ENCODE assay signal across 10 cellular contexts in the genomic region with DNA sequence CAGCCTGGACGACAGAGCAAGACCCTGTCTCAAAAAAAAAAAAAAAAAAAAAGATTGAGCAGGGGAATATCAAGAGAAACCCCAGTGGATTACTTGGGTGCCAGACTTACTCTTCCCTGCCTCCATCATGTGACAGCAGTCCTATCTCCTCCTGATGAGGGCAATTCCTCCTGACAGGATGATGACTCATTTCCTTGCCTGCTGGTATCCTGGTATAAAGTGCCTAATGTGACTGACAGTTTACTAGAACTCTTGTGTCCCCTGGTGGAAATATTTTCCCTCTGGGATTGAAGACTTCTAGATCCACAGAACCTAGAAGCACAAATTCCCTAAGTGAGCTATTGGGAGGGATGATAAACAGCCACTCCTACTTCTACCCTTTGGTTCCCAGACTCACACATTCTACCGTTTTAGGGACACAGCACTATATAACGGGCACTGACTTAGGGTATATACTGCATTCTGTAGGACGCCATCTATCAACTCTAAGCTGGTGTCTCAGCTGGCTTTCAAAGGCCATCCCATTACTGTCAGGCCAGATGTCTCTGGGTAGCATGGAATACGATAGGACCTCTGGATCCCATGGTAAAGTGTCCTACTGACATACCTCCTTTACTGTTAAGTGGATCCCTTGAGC.
DNase-seq lines count a peak whose midpoint lies in the region; ATAC-seq, FAIRE-seq and TF ChIP-seq lines count a peak whose summit lies in the region.
"Had no signal": no experiment of that assay in that cellular context is flagged by ENCODE, and none has a peak within 500 bp of the region (broad histone marks: within the 10 kb centered on the region; RNA-seq: fewer than 3 reads in every experiment).

No MANE protein-coding gene starts in this region.

- H3K4me3 ChIP-seq in choroid plexus epithelial cell (ENCODE audit: low read depth, low read length), result no peak overlapping the region
- no peak overlapping the region for H3K4me3 ChIP-seq in HAP-1

- POLR2A ChIA-PET in WTC11 (lab: Charles Lee), result no interaction called here

- TF ChIP-seq CTCF in choroid plexus epithelial cell (conservative IDR thresholded peaks at IDR 0.05; ENCODE audit: low read depth, low read length) (peak; percentile 12), WTC11 (IDR thresholded peaks at IDR 0.05) (no peak)

- H3K27ac Mint-ChIP-seq in WTC11, result no peak overlapping the region

- no peaks in the 10 kb centered on the region for H3K27me3 ChIP-seq in HAP-1 (ENCODE audit: low read depth)
- H3K27me3 ChIP-seq: neutrophil had no signal

- no peak overlapping the region for H3K4me3 Mint-ChIP-seq in WTC11

- peaks cover 4% of the 10 kb centered on the region; the same call in 1 of the 2 replicates for H3K36me3 Mint-ChIP-seq in WTC11

- H3K27me3 Mint-ChIP-seq in WTC11 (ENCODE audit: low read depth), result no peaks in the 10 kb centered on the region

- H3K36me3 ChIP-seq in HAP-1 (replicated peaks), result no peaks in the 10 kb centered on the region
- H3K36me3 ChIP-seq: neutrophil had no signal

- FAIRE-seq in GM12892 (lab: Jason Lieb, UNC), result no peak

- peaks cover 10% of the 10 kb centered on the region for H3K9me3 Mint-ChIP-seq in WTC11

- no peaks in the 10 kb centered on the region for H3K4me1 ChIP-seq in HAP-1

- in situ Hi-C loops in HAP-1 (cut with MboI; ENCODE audit: low sequenced_read_pairs), result no loop called here

- no peak for ATAC-seq in WTC11

- no peaks in the 10 kb centered on the region for H3K4me1 Mint-ChIP-seq in WTC11

- CTCF ChIA-PET in WTC11 (lab: Charles Lee), result no interaction called here

- H3K9me3 ChIP-seq in HAP-1, result no peaks in the 10 kb centered on the region
- H3K9me3 ChIP-seq: neutrophil had no signal

- peak; percentile 78 for DNase-seq in DMS53 treated with DMSO at 0.1 percent for 48 hours (lab: John Stamatoyannopoulos, UW; ENCODE audit: unreplicated experiment)
- DNase-seq in NCI-H226, result peak; percentile 93
- peak; percentile 60 for DNase-seq in choroid plexus epithelial cell (ENCODE audit: low read depth)
- DNase-seq in mucosa of gallbladder (ENCODE audit: low spot score), result peak; percentile 56
- no peak for DNase-seq in NCI-H1048 (lab: John Stamatoyannopoulos, UW)
- DNase-seq in WTC11 (ENCODE audit: low spot score), result no peak
- no peak for DNase-seq in GM12892 (ENCODE audit: insufficient read length)
- DNase-seq in HAP-1 (ENCODE audit: low spot score in 2 of 2), result no peak
- DNase-seq: NCI-H1694 had no signal

- no peak for TF ChIP-seq POLR2A in GM12892 (IDR thresholded peaks at IDR 0.05; ENCODE audit: low read depth, low read length)

TF ChIP-seq in WTC11, 78 proteins besides CTCF, POLR2A, EP300 and RAD21:
- no peak for TF ChIP-seq ZNF138 (CRISPR knock-in tag; conservative IDR thresholded peaks at IDR 0.05)
- TF ChIP-seq HMGA2 (CRISPR knock-in tag; IDR thresholded peaks at IDR 0.05), result no peak
- TF ChIP-seq, protein P1, sequence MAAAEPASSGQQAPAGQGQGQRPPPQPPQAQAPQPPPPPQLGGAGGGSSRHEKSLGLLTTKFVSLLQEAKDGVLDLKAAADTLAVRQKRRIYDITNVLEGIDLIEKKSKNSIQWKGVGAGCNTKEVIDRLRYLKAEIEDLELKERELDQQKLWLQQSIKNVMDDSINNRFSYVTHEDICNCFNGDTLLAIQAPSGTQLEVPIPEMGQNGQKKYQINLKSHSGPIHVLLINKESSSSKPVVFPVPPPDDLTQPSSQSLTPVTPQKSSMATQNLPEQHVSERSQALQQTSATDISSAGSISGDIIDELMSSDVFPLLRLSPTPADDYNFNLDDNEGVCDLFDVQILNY (CRISPR knock-in tag; IDR thresholded peaks at IDR 0.05), result no peak
- no peak for TF ChIP-seq ZNF416 (CRISPR knock-in tag; IDR thresholded peaks at IDR 0.05)
- TF ChIP-seq, protein P2, sequence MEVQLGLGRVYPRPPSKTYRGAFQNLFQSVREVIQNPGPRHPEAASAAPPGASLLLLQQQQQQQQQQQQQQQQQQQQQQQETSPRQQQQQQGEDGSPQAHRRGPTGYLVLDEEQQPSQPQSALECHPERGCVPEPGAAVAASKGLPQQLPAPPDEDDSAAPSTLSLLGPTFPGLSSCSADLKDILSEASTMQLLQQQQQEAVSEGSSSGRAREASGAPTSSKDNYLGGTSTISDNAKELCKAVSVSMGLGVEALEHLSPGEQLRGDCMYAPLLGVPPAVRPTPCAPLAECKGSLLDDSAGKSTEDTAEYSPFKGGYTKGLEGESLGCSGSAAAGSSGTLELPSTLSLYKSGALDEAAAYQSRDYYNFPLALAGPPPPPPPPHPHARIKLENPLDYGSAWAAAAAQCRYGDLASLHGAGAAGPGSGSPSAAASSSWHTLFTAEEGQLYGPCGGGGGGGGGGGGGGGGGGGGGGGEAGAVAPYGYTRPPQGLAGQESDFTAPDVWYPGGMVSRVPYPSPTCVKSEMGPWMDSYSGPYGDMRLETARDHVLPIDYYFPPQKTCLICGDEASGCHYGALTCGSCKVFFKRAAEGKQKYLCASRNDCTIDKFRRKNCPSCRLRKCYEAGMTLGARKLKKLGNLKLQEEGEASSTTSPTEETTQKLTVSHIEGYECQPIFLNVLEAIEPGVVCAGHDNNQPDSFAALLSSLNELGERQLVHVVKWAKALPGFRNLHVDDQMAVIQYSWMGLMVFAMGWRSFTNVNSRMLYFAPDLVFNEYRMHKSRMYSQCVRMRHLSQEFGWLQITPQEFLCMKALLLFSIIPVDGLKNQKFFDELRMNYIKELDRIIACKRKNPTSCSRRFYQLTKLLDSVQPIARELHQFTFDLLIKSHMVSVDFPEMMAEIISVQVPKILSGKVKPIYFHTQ (CRISPR knock-in tag; IDR thresholded peaks at IDR 0.05), result no peak
- TF ChIP-seq JAZF1 (CRISPR knock-in tag; IDR thresholded peaks at IDR 0.05), result no peak
- TF ChIP-seq, protein P3, sequence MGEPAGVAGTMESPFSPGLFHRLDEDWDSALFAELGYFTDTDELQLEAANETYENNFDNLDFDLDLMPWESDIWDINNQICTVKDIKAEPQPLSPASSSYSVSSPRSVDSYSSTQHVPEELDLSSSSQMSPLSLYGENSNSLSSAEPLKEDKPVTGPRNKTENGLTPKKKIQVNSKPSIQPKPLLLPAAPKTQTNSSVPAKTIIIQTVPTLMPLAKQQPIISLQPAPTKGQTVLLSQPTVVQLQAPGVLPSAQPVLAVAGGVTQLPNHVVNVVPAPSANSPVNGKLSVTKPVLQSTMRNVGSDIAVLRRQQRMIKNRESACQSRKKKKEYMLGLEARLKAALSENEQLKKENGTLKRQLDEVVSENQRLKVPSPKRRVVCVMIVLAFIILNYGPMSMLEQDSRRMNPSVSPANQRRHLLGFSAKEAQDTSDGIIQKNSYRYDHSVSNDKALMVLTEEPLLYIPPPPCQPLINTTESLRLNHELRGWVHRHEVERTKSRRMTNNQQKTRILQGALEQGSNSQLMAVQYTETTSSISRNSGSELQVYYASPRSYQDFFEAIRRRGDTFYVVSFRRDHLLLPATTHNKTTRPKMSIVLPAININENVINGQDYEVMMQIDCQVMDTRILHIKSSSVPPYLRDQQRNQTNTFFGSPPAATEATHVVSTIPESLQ (CRISPR knock-in tag; IDR thresholded peaks at IDR 0.05), result no peak
- no peak for TF ChIP-seq JUN (CRISPR knock-in tag; IDR thresholded peaks at IDR 0.05)

Comparison
In these comparisons a context has a peak if more than half of its experiments do, and no peak if none do; other contexts are left out.
1. DNase-seq: peak in DMS53 treated with DMSO at 0.1 percent for 48 hours (single experiment), NCI-H226 (single experiment), choroid plexus epithelial cell (single experiment) and mucosa of gallbladder (single experiment); none in NCI-H1048 (single experiment), WTC11 (single experiment), GM12892 (single experiment) and HAP-1 (0 of 2).